7 cellular contexts compared by ENCODE assay signal in the genomic region with DNA sequence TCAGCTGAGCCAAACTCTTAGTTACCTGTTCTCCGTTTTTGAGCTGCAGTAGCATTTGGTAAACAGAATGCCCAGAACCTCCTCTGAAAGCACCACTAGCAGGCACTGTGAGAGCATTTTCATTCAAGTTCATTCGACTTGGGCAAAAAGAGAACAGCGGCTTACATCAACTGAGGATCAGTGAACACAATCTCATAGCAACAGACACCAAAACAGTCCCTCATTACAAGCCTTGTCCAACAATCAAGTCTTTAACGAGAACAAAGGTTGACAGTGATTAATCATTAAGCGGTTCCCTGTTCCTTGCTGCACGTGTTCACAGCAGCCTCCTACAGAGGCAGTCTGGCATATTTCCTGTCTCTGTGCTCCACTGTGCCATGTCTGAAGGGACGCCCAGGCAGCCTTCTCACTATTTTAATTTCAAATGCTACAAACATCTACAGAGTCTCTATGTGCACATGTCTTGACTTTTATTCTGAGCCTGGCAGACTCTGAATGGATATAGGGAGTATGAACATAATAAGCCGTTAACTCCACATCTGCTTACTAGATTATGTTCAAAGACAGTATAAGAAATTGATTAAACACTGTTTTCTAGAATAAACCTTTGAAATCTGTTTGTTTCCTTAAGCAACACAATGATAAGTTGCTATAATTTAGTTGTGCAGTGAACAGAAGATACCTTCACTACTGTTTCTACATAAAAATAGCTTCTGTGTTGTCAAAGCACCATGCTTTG.
A peak's percentile ranks its signal among the peaks of the same experiment; 100 is the strongest.
DNase-seq lines count a peak whose midpoint lies in the region; ATAC-seq and TF ChIP-seq lines count a peak whose summit lies in the region.

No MANE protein-coding gene starts in this region.

- TF ChIP-seq EP300 in stomach (IDR thresholded peaks at IDR 0.05), result no peak

- H3K4me1 ChIP-seq in lower lobe of right lung (peaks cover 20% of the 10 kb centered on the region), stomach (peaks cover 5 to 31% (median 15%) of the 10 kb centered on the region in 4 donors)

- H3K36me3 ChIP-seq in H7 (replicated peaks; ENCODE audit: control insufficient read depth, insufficient read depth, low read length) (no peaks in the 10 kb centered on the region), lower lobe of right lung (no peaks in the 10 kb centered on the region), stomach (no peaks in the 10 kb centered on the region)

- 12 to 19% (median 14%) methylated on average over 8 of the region's 8 CpGs for WGBS in stomach, 5 donors

- H3K4me3 ChIP-seq in H7 (ENCODE audit: insufficient read depth, low read depth, low read length) (no peak overlapping the region), coronary artery (peak overlapping the region; percentile 60), lower lobe of right lung (no peak overlapping the region), stomach (no peak overlapping the region)

- H3K27me3 ChIP-seq in H7 (ENCODE audit: control insufficient read depth, insufficient read depth, low read length), result no peaks in the 10 kb centered on the region
- H3K27me3 ChIP-seq in lower lobe of right lung (ENCODE audit: low read depth), result no peaks in the 10 kb centered on the region
- no peaks in the 10 kb centered on the region for H3K27me3 ChIP-seq in stomach

- ATAC-seq in lower lobe of right lung, result peak; percentile 90 to 94

- no peak for TF ChIP-seq POLR2A in stomach (IDR thresholded peaks at IDR 0.05)

- H3K27ac ChIP-seq in coronary artery (peak overlapping the region; percentile 33 to 83), lower lobe of right lung (peak overlapping the region; percentile 57), stomach (peak overlapping the region in 4 of 5 donors; percentile 5 to 49 (median 36))

- DNase-seq in H7 (peak; percentile 22), LoVo (ENCODE audit: low spot score) (peak; percentile 80), coronary artery (ENCODE audit: low spot score) (no peak), lower lobe of right lung (peak; percentile 49), stomach (no peak)
- peak; percentile 40 for DNase-seq in activated CD4-positive, alpha-beta T cell treated with anti-CD3 and anti-CD28 coated beads for 1 hour

- intact Hi-C loops in lower lobe of right lung (cut with DNase I) (no loop called here), stomach (cut with DNase I; ENCODE audit: low total_unique reads) (no loop called here)

- H3K9me3 ChIP-seq in lower lobe of right lung (no peaks in the 10 kb centered on the region), stomach (no peaks in the 10 kb centered on the region)

- peak; percentile 89 for TF ChIP-seq CTCF in GM12872 (IDR thresholded peaks at IDR 0.05; ENCODE audit: insufficient read depth, low read depth, low read length)
- TF ChIP-seq CTCF in coronary artery (IDR thresholded peaks at IDR 0.05), result peak; percentile 38
- TF ChIP-seq CTCF in lower lobe of right lung (IDR thresholded peaks at IDR 0.05), result peak; percentile 53
- peak in 3 of 7 experiments; percentile 12 to 35 (median 28) for TF ChIP-seq CTCF in stomach (IDR thresholded peaks at IDR 0.05)

Comparison
In these comparisons a context has a peak if more than half of its experiments do, and no peak if none do; other contexts are left out.
1. DNase-seq: peak in H7 (single experiment), LoVo (single experiment), activated CD4-positive, alpha-beta T cell treated with anti-CD3 and anti-CD28 coated beads for 1 hour (single experiment) and lower lobe of right lung (single experiment); none in coronary artery (single experiment) and stomach (single experiment).
2. Peak in every context shown above with its lines, with median percentiles within 50 percentile points of each other: H3K27ac ChIP-seq.